In genomic region chr20:46174469-46175126, GRCh38 we compare ENCODE assay signal across 8 cellular contexts. TPM values are rescaled to one million over a fixed set of nuclear protein-coding genes. Genes with fewer than 3 reads are reported as not detected.
A peak's percentile ranks its signal among the peaks of the same experiment; 100 is the strongest.
DNase-seq lines count a peak whose midpoint lies in the region; ATAC-seq and TF ChIP-seq lines count a peak whose summit lies in the region.

No MANE protein-coding gene starts in this region.

- no peaks in the 10 kb centered on the region for H4K20me1 ChIP-seq in H9 (ENCODE audit: control insufficient read depth, insufficient read depth, insufficient read length)

- H3K4me1 ChIP-seq in H9 (ENCODE audit: insufficient read depth, low read length) (no peaks in the 10 kb centered on the region), RWPE2 (ENCODE audit: insufficient read depth, poor library complexity, severe bottlenecking) (no peaks in the 10 kb centered on the region)

- no peak overlapping the region for H2AFZ ChIP-seq in H9 (ENCODE audit: low read length)

- H2BK5ac ChIP-seq in H9 (ENCODE audit: insufficient read length, low read length) = no peak overlapping the region

- peak overlapping the region; percentile 13 for H3K4me2 ChIP-seq in H9 (ENCODE audit: insufficient read depth, insufficient read length, low read length)

- peaks cover 73% of the 10 kb centered on the region for H3K27me3 Mint-ChIP-seq in H9 (ENCODE audit: low read depth)

- peak; percentile 66 for ATAC-seq in RWPE2 (ENCODE audit: low read depth)
- no peak for ATAC-seq in GM19035 (IDR thresholded peaks at IDR 0.05; ENCODE audit: unreplicated experiment)
- no peak for ATAC-seq in GM21576 (IDR thresholded peaks at IDR 0.05; ENCODE audit: unreplicated experiment)
- no peak for ATAC-seq in GM21529 (IDR thresholded peaks at IDR 0.05; ENCODE audit: unreplicated experiment)

- H3K36me3 ChIP-seq in RWPE2 (ENCODE audit: low read depth) = no peaks in the 10 kb centered on the region

- no peaks in the 10 kb centered on the region for H3K36me3 Mint-ChIP-seq in H9 (ENCODE audit: insufficient read depth in 1 of 3, low read depth in 3 of 3)

- no peak overlapping the region for H3K18ac ChIP-seq in H9 (ENCODE audit: insufficient read length, low read depth, low read length)

- H3K14ac ChIP-seq in H9 (ENCODE audit: insufficient read depth, low read length) = no peak overlapping the region

- no peak overlapping the region for H3K56ac ChIP-seq in H9 (ENCODE audit: insufficient read length, low read depth, low read length)

- H3K4me1 Mint-ChIP-seq in H9 = no peaks in the 10 kb centered on the region

- H3T11ph ChIP-seq in H9 (ENCODE audit: low read length) = no peak overlapping the region

- H3K23ac ChIP-seq in H9 (ENCODE audit: insufficient read length, low read depth, low read length) = no peak overlapping the region

- H3K4me3 Mint-ChIP-seq in H9 = peak overlapping the region; percentile 38 to 65

- no peaks in the 10 kb centered on the region for H3K79me1 ChIP-seq in H9 (ENCODE audit: insufficient read depth, low read depth, low read length, poor library complexity, severe bottlenecking)

- H3K27me3 ChIP-seq in H9 (ENCODE audit: insufficient read depth, low read length) (peaks cover 15% of the 10 kb centered on the region), RWPE2 (ENCODE audit: insufficient read depth, poor library complexity, severe bottlenecking) (peaks cover 67% of the 10 kb centered on the region)

- no peak overlapping the region for H2BK20ac ChIP-seq in H9 (ENCODE audit: low read depth, low read length, poor library complexity, severe bottlenecking)

- H2BK15ac ChIP-seq in H9 (ENCODE audit: low read depth, low read length) = no peak overlapping the region

- H3K9me3 Mint-ChIP-seq in H9 = no peaks in the 10 kb centered on the region; a peak in 1 of 5 replicates

- no peaks in the 10 kb centered on the region for H3K23me2 ChIP-seq in H9 (ENCODE audit: insufficient read length, low read depth, low read length, poor library complexity, severe bottlenecking)

- intact Hi-C loops in cardiac septum (cut with DNase I) = loop anchor here (10.0 kb wide), 1 partner anchor 160 kb away; no protein-coding TSS in a partner anchor

- no CpG with 5 or more reads among the region's 77 CpGs for WGBS in H9 (ENCODE audit: extremely low coverage, insufficient read length, low lambda C conversion rate)

- H3K79me2 ChIP-seq in H9 (ENCODE audit: insufficient read depth, low read length) = no peaks in the 10 kb centered on the region

- DNase-seq in H9 (peak; percentile 89), RWPE2 (ENCODE audit: low spot score) (no peak), cardiac septum (ENCODE audit: low spot score) (peak; percentile 87), retina (peak; percentile 77)
- peak; percentile 74 for DNase-seq in activated naive CD4-positive, alpha-beta T cell treated with Interleukin-2 at 50 U/mL for 16 hours

- H4K8ac ChIP-seq in H9 (replicated peaks; ENCODE audit: insufficient read length, low read depth, low read length) = no peak overlapping the region

- H3K27ac Mint-ChIP-seq in H9 = no peak overlapping the region

- H3K9me3 ChIP-seq in H9 (ENCODE audit: control insufficient read depth, low read depth, low read length) (no peaks in the 10 kb centered on the region), RWPE2 (ENCODE audit: severe bottlenecking) (no peaks in the 10 kb centered on the region)

- H2AK5ac ChIP-seq in H9 (ENCODE audit: insufficient read length, low read length) = no peak overlapping the region

- no peak overlapping the region for H2BK120ac ChIP-seq in H9 (ENCODE audit: low read depth, low read length, poor library complexity, severe bottlenecking)

- TF ChIP-seq CTCF in H9 (conservative IDR thresholded peaks at IDR 0.05) (peak; percentile 76), RWPE2 (IDR thresholded peaks at IDR 0.05; ENCODE audit: poor library complexity, severe bottlenecking) (peak; percentile 78)

- no peak overlapping the region for H2BK12ac ChIP-seq in H9 (ENCODE audit: insufficient read length, low read depth, low read length)

- H4K5ac ChIP-seq in H9 (ENCODE audit: insufficient read length, low read depth, low read length) = no peak overlapping the region

- no peak overlapping the region for H3K27ac ChIP-seq in H9 (ENCODE audit: insufficient read length, low read depth, low read length)
- H3K27ac ChIP-seq in RWPE2 (ENCODE audit: poor library complexity, severe bottlenecking) = no peak overlapping the region

- no peak overlapping the region for H3K4me3 ChIP-seq in RWPE2 (ENCODE audit: severe bottlenecking)

- H3K9ac ChIP-seq in H9 (ENCODE audit: extremely low read depth, insufficient read length, low read length) = no peak overlapping the region

- H3K4ac ChIP-seq in H9 (ENCODE audit: low read depth, low read length) = no peak overlapping the region

- H4K91ac ChIP-seq in H9 (ENCODE audit: insufficient read length, low read depth, low read length) = no peak overlapping the region

RNA-seq across cellular contexts. Expression of gene CD40, which starts 56.5 kb away (rescaled TPM):
- total RNA-seq in H9 (2021) = 7.8 and 8.6 TPM in 2 replicates
- 3.8 TPM for total RNA-seq in cardiac septum
